12 cellular contexts compared by ENCODE assay signal in the genomic region with DNA sequence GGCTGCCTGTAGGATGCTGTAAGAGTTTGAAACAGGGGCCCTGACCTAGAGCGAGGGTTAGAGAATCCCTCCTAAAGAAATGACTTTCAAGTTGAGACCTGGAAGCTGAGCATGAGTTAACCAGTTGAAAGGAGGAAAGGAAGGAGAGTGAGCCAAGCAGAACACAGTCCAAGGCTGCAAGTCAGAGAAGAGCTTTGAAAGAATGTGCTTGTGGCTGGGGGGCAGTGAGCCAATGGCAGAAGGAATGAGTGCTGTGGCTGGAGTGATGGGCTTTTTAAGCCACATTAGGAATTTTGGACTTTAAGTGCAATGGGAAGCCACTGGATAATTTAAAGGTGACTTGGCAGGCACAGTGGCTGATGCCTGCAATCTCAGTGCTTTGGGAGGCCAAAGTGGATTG. TPM values are rescaled to one million over a fixed set of nuclear protein-coding genes. Genes with fewer than 3 reads are reported as not detected.
DNase-seq lines count a peak whose midpoint lies in the region; ATAC-seq and TF ChIP-seq lines count a peak whose summit lies in the region.
"Had no signal": no experiment of that assay in that cellular context is flagged by ENCODE, and none has a peak within 500 bp of the region (broad histone marks: within the 10 kb centered on the region; RNA-seq: fewer than 3 reads in every experiment).

No MANE protein-coding gene starts in this region.

- no peaks in the 10 kb centered on the region for H3K36me3 Mint-ChIP-seq in activated naive CD8-positive, alpha-beta T cell treated with anti-CD3 and anti-CD28 coated beads, Interleukin-2, amount 50 U/mL, for 24 hours (ENCODE audit: low read depth)
- peaks cover 3% of the 10 kb centered on the region for H3K36me3 Mint-ChIP-seq in memory B cell

- no peak overlapping the region for H3K4me3 ChIP-seq in left ventricle myocardium inferior
- no peak overlapping the region for H3K4me3 ChIP-seq in heart left ventricle
- no peak overlapping the region for H3K4me3 ChIP-seq in vagina

- WGBS in heart left ventricle, 4 donors, result 92 to 100% (median 94%) methylated on average over 1 of the region's 1 CpG

- no peak overlapping the region for H3K4me3 Mint-ChIP-seq in activated naive CD8-positive, alpha-beta T cell treated with anti-CD3 and anti-CD28 coated beads, Interleukin-2, amount 50 U/mL, for 24 hours
- H3K4me3 Mint-ChIP-seq in memory B cell, result no peak overlapping the region

- H3K4me1 ChIP-seq in left ventricle myocardium inferior (peaks cover 23% of the 10 kb centered on the region), heart left ventricle (peaks cover 0 to 31% (median 9%) of the 10 kb centered on the region in 12 donors), vagina (peaks cover 27% of the 10 kb centered on the region)

- peak overlapping the region; percentile 29 for H3K27ac Mint-ChIP-seq in activated naive CD8-positive, alpha-beta T cell treated with anti-CD3 and anti-CD28 coated beads, Interleukin-2, amount 50 U/mL, for 24 hours
- H3K27ac Mint-ChIP-seq in memory B cell, result peak overlapping the region; percentile 84

- H3K27me3 ChIP-seq in left ventricle myocardium inferior (ENCODE audit: low read depth), result no peaks in the 10 kb centered on the region
- H3K27me3 ChIP-seq in heart left ventricle, result no peaks in the 10 kb centered on the region
- no peaks in the 10 kb centered on the region for H3K27me3 ChIP-seq in vagina

- H3K4me1 Mint-ChIP-seq in activated naive CD8-positive, alpha-beta T cell treated with anti-CD3 and anti-CD28 coated beads, Interleukin-2, amount 50 U/mL, for 24 hours, result peaks cover 29% of the 10 kb centered on the region
- peaks cover 20% of the 10 kb centered on the region for H3K4me1 Mint-ChIP-seq in memory B cell

- H3K9me3 ChIP-seq in left ventricle myocardium inferior (replicated peaks) (no peaks in the 10 kb centered on the region), heart left ventricle (no peaks in the 10 kb centered on the region), vagina (no peaks in the 10 kb centered on the region)

- H3K9me3 Mint-ChIP-seq in activated naive CD8-positive, alpha-beta T cell treated with anti-CD3 and anti-CD28 coated beads, Interleukin-2, amount 50 U/mL, for 24 hours, result no peaks in the 10 kb centered on the region
- H3K9me3 Mint-ChIP-seq in memory B cell, result no peaks in the 10 kb centered on the region

- no peak for ATAC-seq in heart left ventricle
- no peak for ATAC-seq in activated naive CD8-positive, alpha-beta T cell treated with anti-CD3 and anti-CD28 coated beads, Interleukin-2, amount 50 U/mL, for 24 hours
- no peak for ATAC-seq in memory B cell (ENCODE audit: low read depth)
- ATAC-seq: HCT116 had no signal

- TF ChIP-seq POLR2A in heart left ventricle (IDR thresholded peaks at IDR 0.05), result no peak
- no peak for TF ChIP-seq POLR2A in vagina (IDR thresholded peaks at IDR 0.05)

- H3K27ac ChIP-seq in left ventricle myocardium inferior (replicated peaks) (peak overlapping the region; percentile 57), heart left ventricle (peak overlapping the region in 6 of 12 donors; percentile 8 to 49 (median 34)), vagina (peak overlapping the region; percentile 71)

- DNase-seq in left ventricle myocardium inferior, result no peak
- no peak for DNase-seq in heart left ventricle
- DNase-seq in activated naive CD8-positive, alpha-beta T cell treated with anti-CD3 and anti-CD28 coated beads, Interleukin-2, amount 50 U/mL, for 24 hours, result no peak
- no peak for DNase-seq in memory B cell (ENCODE audit: low spot score in 2 of 2)
- no peak for DNase-seq in vagina (ENCODE audit: extremely low spot score in 2 of 2)
- no peak for DNase-seq in NCI-H2171 (lab: John Stamatoyannopoulos, UW)
- DNase-seq in nucleus accumbens (lab: John Stamatoyannopoulos, UW), result no peak
- no peak for DNase-seq in medulla oblongata (ENCODE audit: extremely low spot score)
- DNase-seq: amygdala, NCI-H524 treated with DMSO at 0.1 percent for 48 hours had no signal

- H3K36me3 ChIP-seq in left ventricle myocardium inferior (no peaks in the 10 kb centered on the region), heart left ventricle (no peaks in the 10 kb centered on the region), vagina (no peaks in the 10 kb centered on the region)

- intact Hi-C loops in left ventricle myocardium inferior (cut with micrococcal nuclease), result no loop called here
- intact Hi-C loops in heart left ventricle (cut with DNase I), result loop anchor here in 1 of 10 donors (5.0 kb wide), 1 partner anchor 88 kb away; no protein-coding TSS in a partner anchor
- intact Hi-C loops in vagina (cut with DNase I), result no loop called here

- TF ChIP-seq CTCF in left ventricle myocardium inferior (IDR thresholded peaks at IDR 0.05; ENCODE audit: borderline replicate concordance) (no peak), heart left ventricle (IDR thresholded peaks at IDR 0.05) (no peak), vagina (IDR thresholded peaks at IDR 0.05) (no peak)

- H3K27me3 Mint-ChIP-seq in activated naive CD8-positive, alpha-beta T cell treated with anti-CD3 and anti-CD28 coated beads, Interleukin-2, amount 50 U/mL, for 24 hours, result no peaks in the 10 kb centered on the region
- no peaks in the 10 kb centered on the region for H3K27me3 Mint-ChIP-seq in memory B cell

RNA-seq across cellular contexts. Expression of gene CDKN1B, which starts 18.1 kb away (rescaled TPM):
- total RNA-seq in left ventricle myocardium inferior (36.3 TPM), heart left ventricle (10 to 100 TPM; 25.8 to 44.9 (median 35.1) TPM), vagina (52.5 TPM)
- polyA plus RNA-seq in heart left ventricle, result 10 to 100 TPM; 19.0 to 27.4 TPM

RNA-seq across cellular contexts. Expression of gene GPR19, which starts 39.3 kb away (rescaled TPM):
- total RNA-seq in left ventricle myocardium inferior, result not detected
- total RNA-seq in heart left ventricle, result under 1 TPM in 1 of 9 donors, not detected in 8; 0.61 TPM
- polyA plus RNA-seq in heart left ventricle, result under 1 TPM in 1 of 2 donors, not detected in 1; 0.04 TPM
- total RNA-seq in vagina, result not detected
- total RNA-seq: posterior vena cava had no signal

RNA-seq across cellular contexts. Expression of gene APOLD1, which starts 50.2 kb away (rescaled TPM):
- total RNA-seq in left ventricle myocardium inferior (22.0 TPM), heart left ventricle (10 to 100 TPM in 8 of 9 donors, 1 to 10 TPM in 1; 7.8 to 45.0 (median 15.2) TPM), vagina (127 TPM)
- polyA plus RNA-seq in heart left ventricle, result 10 to 100 TPM in 1 of 2 donors, 1 to 10 TPM in 1; 7.1 to 24.6 TPM
